17 cellular contexts compared by ENCODE assay signal in genomic region chr18:79875531-79875919, GRCh38.
DNase-seq lines count a peak whose midpoint lies in the region; ATAC-seq and TF ChIP-seq lines count a peak whose summit lies in the region.
"Had no signal": no experiment of that assay in that cellular context is flagged by ENCODE, and none has a peak within 500 bp of the region (broad histone marks: within the 10 kb centered on the region; RNA-seq: fewer than 3 reads in every experiment).

No MANE protein-coding gene starts in this region.

- no peak overlapping the region for H4K91ac ChIP-seq in neuronal stem cell (ENCODE audit: low read depth, low read length, poor library complexity)

- H3K4me3 ChIP-seq in heart right ventricle = no peak overlapping the region
- H3K4me3 ChIP-seq in endodermal cell (ENCODE audit: low read length) = no peak overlapping the region
- H3K4me3 ChIP-seq in neuronal stem cell (ENCODE audit: low read length in 2 of 2) = no peak overlapping the region
- H3K4me3 ChIP-seq: MG63, Peyer's patch had no signal

- TF ChIP-seq CTCF in heart right ventricle (IDR thresholded peaks at IDR 0.05) (no peak), RWPE1 (conservative IDR thresholded peaks at IDR 0.05; ENCODE audit: low read depth) (no peak), endodermal cell (conservative IDR thresholded peaks at IDR 0.05) (no peak), HFFc6 (IDR thresholded peaks at IDR 0.05) (no peak)

- H3K23ac ChIP-seq in neuronal stem cell (ENCODE audit: low read depth, low read length, poor library complexity) = no peak overlapping the region

- peak overlapping the region; percentile 72 for H2AK5ac ChIP-seq in neuronal stem cell (ENCODE audit: low read depth, low read length)

- H3K4ac ChIP-seq in neuronal stem cell (ENCODE audit: low read length) = no peak overlapping the region

- CTCF ChIA-PET in RWPE1 (lab: Yijun Ruan, JAX) = no interaction called here

- H3K9me3 ChIP-seq in heart right ventricle (peaks cover 0 to 13% (median 0%) of the 10 kb centered on the region in 11 donors), endodermal cell (ENCODE audit: control insufficient read depth, low read length) (no peaks in the 10 kb centered on the region), neuronal stem cell (replicated peaks in 1 of 2; ENCODE audit: control insufficient read depth in 2 of 2, insufficient read depth in 1 of 2, low read depth in 1 of 2, low read length in 2 of 2) (no peaks in the 10 kb centered on the region)
- H3K9me3 ChIP-seq: MG63, Peyer's patch had no signal

- POLR2A ChIA-PET in RWPE1 (lab: Yijun Ruan, JAX; ENCODE audit: low non-redundant PET) = no interaction called here

- H3K4me2 ChIP-seq in neuronal stem cell (ENCODE audit: insufficient read depth, low read length, poor library complexity, severe bottlenecking) = no peak overlapping the region

- H3K27me3 ChIP-seq in heart right ventricle = peaks cover 0 to 57% (median 48%) of the 10 kb centered on the region in 7 donors
- no peaks in the 10 kb centered on the region for H3K27me3 ChIP-seq in endodermal cell (ENCODE audit: control insufficient read depth, insufficient read depth, low read length, poor library complexity, severe bottlenecking)
- H3K27me3 ChIP-seq in neuronal stem cell (ENCODE audit: control insufficient read depth in 3 of 3, insufficient read depth in 3 of 3, low read depth in 1 of 3, low read length in 3 of 3) = peaks cover 0 to 32% (median 0%) of the 10 kb centered on the region in 3 experiments
- H3K27me3 ChIP-seq: MG63, Peyer's patch had no signal

- no peak overlapping the region for H2BK5ac ChIP-seq in neuronal stem cell (ENCODE audit: low read length)

- H3K14ac ChIP-seq in neuronal stem cell (ENCODE audit: low read length) = no peak overlapping the region

- DNase-seq in Right ventricle myocardium inferior (ENCODE audit: missing footprints) = peak; percentile 16
- no peak for DNase-seq in heart right ventricle
- no peak for DNase-seq in RWPE1 (ENCODE audit: low spot score)
- peak; percentile 29 for DNase-seq in endodermal cell
- no peak for DNase-seq in neuronal stem cell (ENCODE audit: low spot score)
- no peak for DNase-seq in HFFc6
- DNase-seq: CD4-positive, CD25-positive, alpha-beta regulatory T cell; EL; GF-D8; Kasumi-1; MG63; NCI-H1417 treated with DMSO at 0.1 percent for 48 hours; NCI-H187; NCI-H446; NCI-H526; Peyer's patch had no signal

- ATAC-seq in Right ventricle myocardium inferior (no peak), heart right ventricle (no peak), HG02571 (IDR thresholded peaks at IDR 0.05; ENCODE audit: unreplicated experiment) (no peak)

- H3K4me3 Mint-ChIP-seq in endodermal cell (no peak overlapping the region), HFFc6 (no peak overlapping the region)
- H3K4me3 Mint-ChIP-seq: CD4-positive, CD25-positive, alpha-beta regulatory T cell had no signal

- no peaks in the 10 kb centered on the region for H3K4me1 Mint-ChIP-seq in endodermal cell
- no peaks in the 10 kb centered on the region for H3K4me1 Mint-ChIP-seq in HFFc6 (ENCODE audit: low read depth)
- H3K4me1 Mint-ChIP-seq: CD4-positive, CD25-positive, alpha-beta regulatory T cell had no signal

- no peak overlapping the region for H3K9ac ChIP-seq in endodermal cell (ENCODE audit: extremely low read depth, low read length, poor library complexity, severe bottlenecking)
- H3K9ac ChIP-seq in neuronal stem cell (ENCODE audit: low read depth, low read length, poor library complexity) = no peak overlapping the region

- H3K27ac Mint-ChIP-seq in endodermal cell (no peak overlapping the region), HFFc6 (no peak overlapping the region)
- H3K27ac Mint-ChIP-seq: CD4-positive, CD25-positive, alpha-beta regulatory T cell had no signal

- intact Hi-C loops in Right ventricle myocardium inferior (cut with DNase I) (no loop called here), heart right ventricle (cut with DNase I) (no loop called here)

- no peak overlapping the region for H4K8ac ChIP-seq in neuronal stem cell (ENCODE audit: low read depth, low read length)

- no peak overlapping the region for H2BK12ac ChIP-seq in neuronal stem cell (ENCODE audit: low read length)

- H3K4me1 ChIP-seq in heart right ventricle (no peaks in the 10 kb centered on the region), endodermal cell (ENCODE audit: control insufficient read depth, insufficient read depth, low read length) (no peaks in the 10 kb centered on the region), neuronal stem cell (ENCODE audit: control insufficient read depth in 2 of 2, insufficient read depth in 1 of 2, low read depth in 1 of 2, low read length in 2 of 2) (peaks cover 2 to 13% of the 10 kb centered on the region in 2 donors)
- H3K4me1 ChIP-seq: Peyer's patch had no signal

- 82 to 87% methylated on average over 15 of the region's 15 CpGs for WGBS in heart right ventricle, 2 donors
- 92 to 98% methylated on average over 11 to 15 of the region's 15 CpGs for WGBS in endodermal cell (ENCODE audit: insufficient coverage in 1 of 2, insufficient read length in 1 of 2), 2 experiments
- no CpG with 5 or more reads among the region's 15 CpGs for WGBS in neuronal stem cell (ENCODE audit: extremely low coverage in 2 of 2, insufficient read length in 2 of 2, insufficient replicate concordance in 1 of 2), 2 donors

- H3K9me3 Mint-ChIP-seq in endodermal cell (no peaks in the 10 kb centered on the region), HFFc6 (peaks cover 5% of the 10 kb centered on the region; the same call in 1 of the 2 replicates)

- H3K27me3 Mint-ChIP-seq in endodermal cell (ENCODE audit: insufficient read depth) = peaks cover 1% of the 10 kb centered on the region
- peaks cover 7% of the 10 kb centered on the region for H3K27me3 Mint-ChIP-seq in HFFc6 (ENCODE audit: insufficient read depth)
- H3K27me3 Mint-ChIP-seq: CD4-positive, CD25-positive, alpha-beta regulatory T cell had no signal

- H2AFZ ChIP-seq in neuronal stem cell (ENCODE audit: low read length) = no peak overlapping the region

- H3K36me3 ChIP-seq in heart right ventricle (no peaks in the 10 kb centered on the region), endodermal cell (ENCODE audit: control insufficient read depth, insufficient read depth, low read length) (no peaks in the 10 kb centered on the region), neuronal stem cell (replicated peaks in 1 of 2; ENCODE audit: control insufficient read depth in 2 of 2, insufficient read depth in 2 of 2, low read length in 2 of 2) (no peaks in the 10 kb centered on the region)
- H3K36me3 ChIP-seq: MG63, Peyer's patch had no signal

- H3K27ac ChIP-seq in heart right ventricle (no peak overlapping the region), RWPE1 (peak overlapping the region; percentile 50; the same call in 1 of the 2 replicates), endodermal cell (ENCODE audit: low read depth, low read length) (no peak overlapping the region), neuronal stem cell (replicated peaks; ENCODE audit: low read length) (no peak overlapping the region)
- H3K27ac ChIP-seq: Peyer's patch had no signal

- H3K36me3 Mint-ChIP-seq in endodermal cell (ENCODE audit: low read depth) (no peaks in the 10 kb centered on the region), HFFc6 (ENCODE audit: low read depth) (0 out of 2 replicates have a peak, but pooled peaks cover 4% of the 10 kb centered on the region)
- H3K36me3 Mint-ChIP-seq: CD4-positive, CD25-positive, alpha-beta regulatory T cell had no signal

- no peaks in the 10 kb centered on the region for H3K79me1 ChIP-seq in neuronal stem cell (ENCODE audit: low read depth, low read length)

- peak overlapping the region; percentile 47 for H2BK15ac ChIP-seq in neuronal stem cell (ENCODE audit: low read length)

- H2BK120ac ChIP-seq in neuronal stem cell (ENCODE audit: low read depth, low read length) = no peak overlapping the region

- peak overlapping the region; percentile 21 for H3K18ac ChIP-seq in neuronal stem cell (ENCODE audit: low read length)

Comparison
In these comparisons a context has a peak if more than half of its experiments do, and no peak if none do; other contexts are left out.
1. DNase-seq: peak in Right ventricle myocardium inferior (single experiment) and endodermal cell (single experiment); none in heart right ventricle (0 of 2), RWPE1 (single experiment), neuronal stem cell (single experiment) and HFFc6 (single experiment).